Comparison of ENCODE assay signal across 8 cellular contexts in genomic region chr17:40086150-40087044, GRCh38. TPM values are rescaled to one million over a fixed set of nuclear protein-coding genes. Genes with fewer than 3 reads are reported as not detected.
A peak's percentile ranks its signal among the peaks of the same experiment; 100 is the strongest.
DNase-seq lines count a peak whose midpoint lies in the region; ATAC-seq lines count a peak whose summit lies in the region.

No MANE protein-coding gene starts in this region.

- intact Hi-C loops in left ventricle myocardium superior (cut with micrococcal nuclease) = no loop called here

- DNase-seq in SKM-1 (lab: John Stamatoyannopoulos, UW; ENCODE audit: unreplicated experiment) (peak; percentile 18), SKM-1 treated with dmso at 0.1 percent for 144 hours (lab: John Stamatoyannopoulos, UW; ENCODE audit: unreplicated experiment) (no peak), NCI-H2227 treated with DMSO at 0.1 percent for 48 hours (lab: John Stamatoyannopoulos, UW) (peak; percentile 16), left ventricle myocardium superior (peak; percentile 81), hippocampal formation (lab: John Stamatoyannopoulos, UW) (no peak)
- DNase-seq in activated naive CD4-positive, alpha-beta T cell (lab: John Stamatoyannopoulos, UW) = peak; percentile 18 to 65 (median 52)
- DNase-seq in stimulated activated CD4-positive, alpha-beta T cell treated with anti-CD3 and anti-CD28 coated beads, Interleukin-4, amount 100 ng/mL, for 1 hour = peak; percentile 74

- ATAC-seq in left ventricle myocardium superior (peak; percentile 45), HG03457 (IDR thresholded peaks at IDR 0.05; ENCODE audit: unreplicated experiment) (no peak)

RNA-seq across cellular contexts. Expression of gene NR1D1, which starts 14.0 kb away (rescaled TPM):
- total RNA-seq in left ventricle myocardium superior = 21.5 TPM

RNA-seq across cellular contexts. Expression of gene THRA, which starts 23.6 kb away (rescaled TPM):
- 98.1 TPM for total RNA-seq in left ventricle myocardium superior

RNA-seq across cellular contexts. Expression of gene MED24, which starts 32.2 kb away (rescaled TPM):
- 56.9 TPM for total RNA-seq in left ventricle myocardium superior

RNA-seq across cellular contexts. Expression of gene MSL1, which starts 35.4 kb away (rescaled TPM):
- 49.1 TPM for total RNA-seq in left ventricle myocardium superior

RNA-seq across cellular contexts. Expression of gene CASC3, which starts 53.9 kb away (rescaled TPM):
- 48.1 TPM for total RNA-seq in left ventricle myocardium superior

Comparison
In these comparisons a context has a peak if more than half of its experiments do, and no peak if none do; other contexts are left out.
1. DNase-seq: peak in SKM-1 (single experiment), NCI-H2227 treated with DMSO at 0.1 percent for 48 hours (single experiment), activated naive CD4-positive, alpha-beta T cell (4 of 4), left ventricle myocardium superior (single experiment) and stimulated activated CD4-positive, alpha-beta T cell treated with anti-CD3 and anti-CD28 coated beads, Interleukin-4, amount 100 ng/mL, for 1 hour (single experiment); none in SKM-1 treated with dmso at 0.1 percent for 144 hours (single experiment) and hippocampal formation (0 of 2).